Comparison of ENCODE assay signal across 18 cellular contexts in genomic region chr17:8888704-8889302, GRCh38. TPM values are rescaled to one million over a fixed set of nuclear protein-coding genes. Genes with fewer than 3 reads are reported as not detected.
DNase-seq lines count a peak whose midpoint lies in the region; ATAC-seq and TF ChIP-seq lines count a peak whose summit lies in the region.
"Had no signal": no experiment of that assay in that cellular context is flagged by ENCODE, and none has a peak within 500 bp of the region (broad histone marks: within the 10 kb centered on the region; RNA-seq: fewer than 3 reads in every experiment).

No MANE protein-coding gene starts in this region.

- CTCF ChIA-PET in HEK293 (lab: Yijun Ruan, JAX) = interaction anchor here (0.6 to 3.0 kb wide), 22 partner anchors 10 to 815 kb away, joined by 3 to 13 read pairs (median 3); no protein-coding TSS in a partner anchor

- H3K27ac ChIP-seq in heart right ventricle (peak overlapping the region in 2 of 10 donors; percentile 1 to 41), HEK293 (ENCODE audit: extremely low read depth, low read depth, low read length) (no peak overlapping the region), osteoblast (ENCODE audit: low read depth, low read length) (no peak overlapping the region), Karpas-422 (ENCODE audit: low read length) (no peak overlapping the region)

- 42 to 51% methylated on average over 8 of the region's 8 CpGs for WGBS in heart right ventricle, 2 donors

- H3K27me3 ChIP-seq in heart right ventricle = no peaks in the 10 kb centered on the region
- no peaks in the 10 kb centered on the region for H3K27me3 ChIP-seq in osteoblast (ENCODE audit: insufficient read depth, low read length)
- H3K27me3 ChIP-seq in Karpas-422 (ENCODE audit: low read length) = no peaks in the 10 kb centered on the region

- ATAC-seq in heart right ventricle (peak in 5 of 8 donors; percentile 9 to 47 (median 40)), left cardiac atrium (no peak)

- POLR2A ChIA-PET in HEK293 (lab: Yijun Ruan, JAX) = no interaction called here

- peak overlapping the region; percentile 67 for H3K27ac Mint-ChIP-seq in endothelial cell (ENCODE audit: unreplicated experiment)
- H3K27ac Mint-ChIP-seq: B cell had no signal

- H3K4me3 Mint-ChIP-seq in endothelial cell (ENCODE audit: unreplicated experiment) = no peak overlapping the region
- H3K4me3 Mint-ChIP-seq: B cell; CD4-positive, alpha-beta memory T cell had no signal

- intact Hi-C loops in heart right ventricle (cut with DNase I) = no loop called here
- intact Hi-C loops in left cardiac atrium (cut with DNase I) = no loop called here

- H3K36me3 ChIP-seq in heart right ventricle (peaks cover 0 to 90% (median 0%) of the 10 kb centered on the region in 9 donors), HEK293 (ENCODE audit: control insufficient read depth in 2 of 2, insufficient read depth in 1 of 2, low read length in 2 of 2) (no peaks in the 10 kb centered on the region), osteoblast (ENCODE audit: insufficient read depth, low read length) (no peaks in the 10 kb centered on the region), Karpas-422 (ENCODE audit: insufficient read depth, low read length) (no peaks in the 10 kb centered on the region)

- H3K4me3 ChIP-seq in heart right ventricle = no peak overlapping the region
- H3K4me3 ChIP-seq in HEK293 (ENCODE audit: low read depth, low read length) = no peak overlapping the region
- no peak overlapping the region for H3K4me3 ChIP-seq in osteoblast (ENCODE audit: insufficient read depth, low read length)
- no peak overlapping the region for H3K4me3 ChIP-seq in Karpas-422 (ENCODE audit: low read length)

- H3K9me3 Mint-ChIP-seq in endothelial cell (ENCODE audit: unreplicated experiment) = no peaks in the 10 kb centered on the region

- peaks cover 11% of the 10 kb centered on the region for H3K36me3 Mint-ChIP-seq in endothelial cell (ENCODE audit: low read depth, unreplicated experiment)

- H3K9me2 ChIP-seq in Karpas-422 (replicated peaks; ENCODE audit: insufficient read depth, low read length) = no peaks in the 10 kb centered on the region

- H3K4me1 ChIP-seq in heart right ventricle (peaks cover 0 to 10% (median 5%) of the 10 kb centered on the region in 9 donors), HEK293 (ENCODE audit: control insufficient read depth, insufficient read depth, low read length) (no peaks in the 10 kb centered on the region), osteoblast (ENCODE audit: insufficient read depth, low read length) (no peaks in the 10 kb centered on the region), Karpas-422 (ENCODE audit: low read length) (no peaks in the 10 kb centered on the region)

- H3K4me2 ChIP-seq in osteoblast (ENCODE audit: insufficient read depth, low read length) (no peak overlapping the region), Karpas-422 (ENCODE audit: low read depth, low read length, poor library complexity, severe bottlenecking) (no peak overlapping the region)

- H3K9me3 ChIP-seq in heart right ventricle (no peaks in the 10 kb centered on the region), HEK293 (ENCODE audit: control insufficient read depth, insufficient read depth, low read depth, low read length) (no peaks in the 10 kb centered on the region), osteoblast (ENCODE audit: low read depth, low read length) (no peaks in the 10 kb centered on the region), Karpas-422 (ENCODE audit: low read length) (no peaks in the 10 kb centered on the region)

- no peak for DNase-seq in heart right ventricle
- DNase-seq in left cardiac atrium = no peak
- DNase-seq in endothelial cell (ENCODE audit: low spot score) = no peak
- DNase-seq in osteoblast (ENCODE audit: insufficient read length, low spot score, missing footprints) = peak; percentile 60
- DNase-seq in SHP77 treated with DMSO at 0.1 percent for 48 hours (lab: John Stamatoyannopoulos, UW) = no peak
- DNase-seq in Karpas-422 = no peak
- no peak for DNase-seq in NCI-H1436 treated with DMSO at 0.1 percent for 48 hours (lab: John Stamatoyannopoulos, UW)
- DNase-seq: CD4-positive, alpha-beta memory T cell; DMS79; GOT3; NCI-H1105; NCI-H1694 treated with DMSO at 0.1 percent for 48 hours; NCI-H2107; NCI-H2227 treated with DMSO at 0.1 percent for 48 hours; NCI-H524 treated with DMSO at 0.1 percent for 48 hours had no signal

- peaks cover 8% of the 10 kb centered on the region for H3K4me1 Mint-ChIP-seq in endothelial cell (ENCODE audit: unreplicated experiment)

- H3K27me3 Mint-ChIP-seq in endothelial cell (ENCODE audit: unreplicated experiment) = peaks cover 5% of the 10 kb centered on the region
- H3K27me3 Mint-ChIP-seq: B cell; CD4-positive, alpha-beta memory T cell had no signal

- H3K79me2 ChIP-seq in osteoblast (ENCODE audit: insufficient read depth, low read length) (no peaks in the 10 kb centered on the region), Karpas-422 (ENCODE audit: low read length) (no peaks in the 10 kb centered on the region)

- TF ChIP-seq CTCF in heart right ventricle (IDR thresholded peaks at IDR 0.05) (no peak), HEK293 (tag by site-specific recombination; IDR thresholded peaks at IDR 0.05) (no peak), endothelial cell (IDR thresholded peaks at IDR 0.05; ENCODE audit: unreplicated experiment) (no peak), osteoblast (IDR thresholded peaks at IDR 0.05; ENCODE audit: extremely low read depth, low read depth, low read length) (no peak)

- H4K20me1 ChIP-seq in osteoblast (ENCODE audit: insufficient read depth, low read length) (no peaks in the 10 kb centered on the region), Karpas-422 (ENCODE audit: insufficient read depth, low read depth, low read length) (no peaks in the 10 kb centered on the region)

- H3K9ac ChIP-seq in Karpas-422 (ENCODE audit: low read length) = no peak overlapping the region

- H2AFZ ChIP-seq in osteoblast (ENCODE audit: low read length) (no peak overlapping the region), Karpas-422 (ENCODE audit: low read length) (no peak overlapping the region)

TF ChIP-seq in HEK293, 187 proteins besides CTCF, POLR2A, EP300 and RAD21:
- TF ChIP-seq PRDM1 (tag by site-specific recombination; IDR thresholded peaks at IDR 0.05) = no peak
- peak; percentile 75; the same call in 1 of the 2 replicates for TF ChIP-seq ZNF513 (tag by site-specific recombination; IDR thresholded peaks at IDR 0.05)
TF ChIP-seq in HEK293: peak in this region for 1.

RNA-seq across cellular contexts. Expression of gene PIK3R6, which starts 21.3 kb away (rescaled TPM):
- 1 to 10 TPM in 5 of 10 donors, under 1 TPM in 5; 0.32 to 3.4 (median 1.0) TPM for total RNA-seq in heart right ventricle
- 1 to 10 TPM in 1 of 2 donors, under 1 TPM in 1; 0.58 to 1.5 TPM for polyA plus RNA-seq in heart right ventricle
- 1 to 10 TPM in 1 of 2 donors, under 1 TPM in 1; 0.79 to 1.1 TPM for total RNA-seq in left cardiac atrium
- 0.56 TPM for total RNA-seq in endothelial cell (ENCODE audit: unreplicated experiment)
- not detected in 2 replicates for total RNA-seq in osteoblast
- total RNA-seq in Karpas-422 (2014; rRNA removed; shearing (Covaris generic); ENCODE audit: low replicate concordance) = not detected in 2 replicates
- total RNA-seq: LHCN-M2 had no signal

Comparison
In these comparisons a context has a peak if more than half of its experiments do, and no peak if none do; other contexts are left out.
1. ATAC-seq: peak in heart right ventricle (5 of 8); none in left cardiac atrium (0 of 2).